7 cellular contexts compared by ENCODE assay signal in genomic region chr15:85840079-85840801, GRCh38. TPM values are rescaled to one million over a fixed set of nuclear protein-coding genes. Genes with fewer than 3 reads are reported as not detected.
DNase-seq lines count a peak whose midpoint lies in the region; ATAC-seq and TF ChIP-seq lines count a peak whose summit lies in the region.

No MANE protein-coding gene starts in this region.

- ATAC-seq in GM18502 (IDR thresholded peaks at IDR 0.05; ENCODE audit: poor library complexity, unreplicated experiment) (peak; percentile 97), HG02870 (IDR thresholded peaks at IDR 0.05; ENCODE audit: unreplicated experiment) (peak; percentile 95)

- 2 to 7% methylated on average over 32 of the region's 32 CpGs for WGBS in sigmoid colon, 2 donors

- H3K4me3 ChIP-seq in sigmoid colon: peak overlapping the region; percentile 1 to 32 (median 31)

- DNase-seq in NCI-H146 (lab: John Stamatoyannopoulos, UW) (peak; percentile 78), T1000 (lab: John Stamatoyannopoulos, UW) (peak; percentile 56), astrocyte of the hippocampus (ENCODE audit: low read depth, low spot score) (peak; percentile 88), hypothalamus (lab: John Stamatoyannopoulos, UW) (peak in 50 of 51 donors; percentile 13 to 81 (median 59)), sigmoid colon (peak; percentile 89)

- TF ChIP-seq EP300 in sigmoid colon (IDR thresholded peaks at IDR 0.05): no peak

- peak overlapping the region in 1 of 4 donors; percentile 18 for H3K27ac ChIP-seq in sigmoid colon

- intact Hi-C loops in sigmoid colon (cut with DNase I): loop anchor here (1.0 kb wide), 1 partner anchor 110 kb away; no protein-coding TSS in a partner anchor

- peaks cover 0 to 9% (median 4%) of the 10 kb centered on the region in 4 donors for H3K4me1 ChIP-seq in sigmoid colon

- no peak for TF ChIP-seq POLR2A in sigmoid colon (IDR thresholded peaks at IDR 0.05)

- H3K36me3 ChIP-seq in sigmoid colon: no peaks in the 10 kb centered on the region

- H3K9me3 ChIP-seq in sigmoid colon: no peaks in the 10 kb centered on the region

- peak; percentile 67 to 91 (median 88) for TF ChIP-seq CTCF in sigmoid colon (IDR thresholded peaks at IDR 0.05)

- H3K27me3 ChIP-seq in sigmoid colon: peaks cover 0 to 12% (median 0%) of the 10 kb centered on the region in 3 donors

RNA-seq across cellular contexts. Expression of gene KLHL25, which starts 45.5 kb away (rescaled TPM):
- total RNA-seq in sigmoid colon: 1 to 10 TPM; 4.1 to 9.0 (median 6.9) TPM
- polyA plus RNA-seq in sigmoid colon: 1 to 10 TPM; 3.0 to 7.7 (median 4.6) TPM
